ENCODE assay signal across 22 cellular contexts in the genomic region with DNA sequence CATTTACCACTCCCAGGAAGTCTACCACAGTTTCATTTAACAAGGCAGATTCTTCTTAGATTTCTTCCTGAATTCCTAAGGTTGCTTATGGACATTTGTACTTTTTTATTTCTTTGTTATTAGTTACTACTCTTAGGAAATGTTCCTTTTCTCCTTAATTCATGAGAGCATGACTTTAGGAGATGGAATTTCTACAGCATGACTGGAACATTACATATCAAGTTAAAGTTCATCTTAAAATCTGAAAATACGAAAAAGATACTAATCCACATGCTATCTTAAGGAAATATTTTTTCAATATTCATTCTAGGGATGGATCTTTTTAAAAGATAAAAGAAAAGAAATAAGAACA. TPM values are rescaled to one million over a fixed set of nuclear protein-coding genes. Genes with fewer than 3 reads are reported as not detected.
DNase-seq lines count a peak whose midpoint lies in the region; ATAC-seq, FAIRE-seq and TF ChIP-seq lines count a peak whose summit lies in the region.
"Had no signal": no experiment of that assay in that cellular context is flagged by ENCODE, and none has a peak within 500 bp of the region (broad histone marks: within the 10 kb centered on the region; RNA-seq: fewer than 3 reads in every experiment).

No MANE protein-coding gene starts in this region.

- no peaks in the 10 kb centered on the region for H3K27me3 ChIP-seq in pancreas

- no peaks in the 10 kb centered on the region for H3K9me3 Mint-ChIP-seq in nephron progenitor cell
- H3K9me3 Mint-ChIP-seq: activated T-cell treated with anti-CD3 and anti-CD28 coated beads, Interleukin-2, amount 50 U/mL, for 4 hours had no signal

- TF ChIP-seq CTCF in VCaP (conservative IDR thresholded peaks at IDR 0.05) (no peak), pancreas (IDR thresholded peaks at IDR 0.05) (no peak), nephron progenitor cell (IDR thresholded peaks at IDR 0.05) (no peak)

- peaks cover 11 to 24% (median 22%) of the 10 kb centered on the region in 3 donors for H3K4me1 ChIP-seq in pancreas

- H3K4me3 ChIP-seq in pancreas, result no peak overlapping the region

- H3K27ac Mint-ChIP-seq in nephron progenitor cell, result no peak overlapping the region
- H3K27ac Mint-ChIP-seq in T-helper 17 cell, result no peak overlapping the region
- H3K27ac Mint-ChIP-seq: naive B cell had no signal

- no peaks in the 10 kb centered on the region for H3K9me3 ChIP-seq in pancreas
- H3K9me3 ChIP-seq in T-helper 17 cell (ENCODE audit: control insufficient read depth, low read length, poor library complexity, severe bottlenecking), result no peaks in the 10 kb centered on the region

- H3K27ac ChIP-seq in VCaP (peak overlapping the region; percentile 92), pancreas (peak overlapping the region in 1 of 4 donors; percentile 2)

- ATAC-seq in pancreas (no peak), T-helper 17 cell (no peak), GM19035 (IDR thresholded peaks at IDR 0.05; ENCODE audit: unreplicated experiment) (no peak), HG03196 (IDR thresholded peaks at IDR 0.05; ENCODE audit: unreplicated experiment) (no peak)
- ATAC-seq: activated T-cell treated with anti-CD3 and anti-CD28 coated beads, Interleukin-2, amount 50 U/mL, for 4 hours had no signal

- intact Hi-C loops in pancreas (cut with DNase I), result no loop called here

- H3K36me3 Mint-ChIP-seq in nephron progenitor cell (ENCODE audit: low read depth) (peaks cover 17% of the 10 kb centered on the region), T-helper 17 cell (ENCODE audit: low read depth) (no peaks in the 10 kb centered on the region)
- H3K36me3 Mint-ChIP-seq: naive B cell had no signal

- no peaks in the 10 kb centered on the region for H3K36me3 ChIP-seq in pancreas

- WGBS in pancreas, 2 donors, result 65 to 73% methylated on average over 1 of the region's 1 CpG

- H3K4me3 Mint-ChIP-seq in nephron progenitor cell, result no peak overlapping the region
- no peak overlapping the region for H3K4me3 Mint-ChIP-seq in T-helper 17 cell
- H3K4me3 Mint-ChIP-seq: activated T-cell treated with anti-CD3 and anti-CD28 coated beads, Interleukin-2, amount 50 U/mL, for 4 hours; naive B cell had no signal

- peaks cover 3% of the 10 kb centered on the region for H3K27me3 Mint-ChIP-seq in nephron progenitor cell (ENCODE audit: low read depth, poor library complexity)
- H3K27me3 Mint-ChIP-seq in T-helper 17 cell, result peaks cover 17% of the 10 kb centered on the region

- H3K4me1 Mint-ChIP-seq in nephron progenitor cell (peaks cover 56% of the 10 kb centered on the region), T-helper 17 cell (no peaks in the 10 kb centered on the region)
- H3K4me1 Mint-ChIP-seq: naive B cell had no signal

- FAIRE-seq in pancreas (lab: Jason Lieb, UNC), result peak; percentile 13
- FAIRE-seq: urothelium cell line had no signal

- peak; percentile 63 for DNase-seq in EH (ENCODE audit: low read depth)
- peak; percentile 51 for DNase-seq in fibroblast of peridontal ligament (ENCODE audit: extremely low read depth)
- DNase-seq in pancreas, result no peak
- no peak for DNase-seq in nephron progenitor cell
- DNase-seq in T-helper 17 cell, result no peak
- DNase-seq: activated CD4-positive, alpha-beta T cell treated with anti-CD3 and anti-CD28 coated beads for 1 hour; activated naive CD4-positive, alpha-beta T cell treated with Interleukin-2 at 50 U/mL for 16 hours; activated T-cell treated with anti-CD3 and anti-CD28 coated beads, Interleukin-2, amount 50 U/mL, for 4 hours; Calu3; effector CD4-positive, alpha-beta T cell; erythroblast; glutamatergic neuron; GOT3; KG1; mesendoderm; naive B cell; NCI-H1694 treated with DMSO at 0.1 percent for 48 hours; occipital lobe had no signal

RNA-seq across cellular contexts. Expression of a gene that starts 22.2 kb away (rescaled TPM):
- total RNA-seq in pancreas (10 to 100 TPM; 14.3 to 24.2 (median 18.6) TPM), T-helper 17 cell (not detected)
- 10 to 100 TPM in 1 of 2 donors, 1 to 10 TPM in 1; 7.6 to 21.3 TPM for polyA plus RNA-seq in pancreas

Comparison
In these comparisons a context has a peak if more than half of its experiments do, and no peak if none do; other contexts are left out.
1. DNase-seq: peak in EH (single experiment) and fibroblast of peridontal ligament (single experiment); none in pancreas (0 of 6), nephron progenitor cell (single experiment) and T-helper 17 cell (0 of 3).
2. RNA of a gene that starts 22.2 kb away (total RNA-seq): 14.3 to 24.2 TPM in pancreas; not detected in T-helper 17 cell; every median in the first group is over 10 times any median in the second.